In the genomic region with DNA sequence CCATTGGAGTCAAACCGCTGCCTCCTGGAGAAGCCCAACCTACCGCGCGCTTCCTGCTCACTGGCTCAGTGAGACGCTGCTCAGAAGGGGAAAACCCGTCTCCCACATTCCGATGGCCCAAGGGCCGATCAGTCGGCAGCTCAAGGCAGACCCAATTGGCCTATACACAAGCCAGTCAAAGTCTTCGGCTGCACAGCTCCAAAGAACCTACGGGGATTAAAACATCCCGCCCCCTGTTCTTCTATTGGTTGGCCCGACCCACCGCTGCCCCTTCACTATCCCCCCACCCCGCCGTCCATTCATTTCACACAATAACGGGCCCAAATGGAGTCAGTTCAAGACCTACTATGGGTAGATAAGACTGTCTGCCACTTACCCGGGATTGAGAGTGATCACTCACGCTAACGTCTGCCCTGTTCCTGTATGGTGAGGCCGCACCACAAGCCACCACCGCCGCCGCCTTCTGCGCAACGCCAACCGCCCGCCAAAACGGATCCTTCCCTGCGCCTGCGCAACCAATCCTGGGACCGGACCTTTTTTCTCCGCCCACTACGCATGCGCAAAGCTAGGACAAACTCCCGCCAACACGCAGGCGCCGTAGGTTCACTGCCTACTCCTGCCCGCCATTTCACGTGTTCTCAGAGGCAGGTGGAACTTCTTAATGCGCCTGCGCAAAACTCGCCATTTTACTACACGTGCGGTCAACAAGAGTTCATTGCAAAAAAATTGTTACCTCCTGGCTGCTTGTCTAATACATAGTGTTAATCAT, we compare ENCODE assay signal across 8 cellular contexts. TPM values are rescaled to one million over a fixed set of nuclear protein-coding genes. Genes with fewer than 3 reads are reported as not detected.
DNase-seq lines count a peak whose midpoint lies in the region; ATAC-seq and TF ChIP-seq lines count a peak whose summit lies in the region.

A gene (minus strand): TSS at position 491 of the 769 bp plus-strand sequence. CDS start 22,472 bp downstream, outside the sequence.

- peak; percentile 92 for TF ChIP-seq POLR2A in right lobe of liver (IDR thresholded peaks at IDR 0.05)

- no peaks in the 10 kb centered on the region for H3K9me3 ChIP-seq in right lobe of liver

- H3K27ac ChIP-seq in right lobe of liver: peak within 1 kb of the TSS; percentile 73 to 92 (median 90)

- intact Hi-C loops in right lobe of liver (cut with DNase I): no loop called here

- under 1% methylated on average over 33 of the region's 46 CpGs for WGBS in right lobe of liver (ENCODE audit: insufficient coverage, low coverage, low lambda C conversion rate, missing lambda C conversion rate)

- H3K36me3 ChIP-seq in right lobe of liver: peaks cover 12 to 31% (median 26%) of the 10 kb centered on the region in 4 donors

- peaks cover 0 to 41% (median 17%) of the 10 kb centered on the region in 4 donors for H3K4me1 ChIP-seq in right lobe of liver

- no peaks in the 10 kb centered on the region for H3K27me3 ChIP-seq in right lobe of liver

- DNase-seq in CD1c-positive myeloid dendritic cell (ENCODE audit: extremely low spot score): peak; percentile 100
- DNase-seq in NCI-H774 (lab: John Stamatoyannopoulos, UW): peak; percentile 99
- DNase-seq in activated CD4-positive, alpha-beta T cell treated with anti-CD3 and anti-CD28 coated beads, Interleukin-2, amount 50 U/mL, for 48 hours: peak; percentile 99
- peak; percentile 100 for DNase-seq in ecto neural progenitor cell (ENCODE audit: low spot score)
- DNase-seq in right lobe of liver: peak; percentile 99
- peak; percentile 99 for DNase-seq in stimulated activated CD4-positive, alpha-beta T cell treated with anti-CD3 and anti-CD28 coated beads, Interleukin-4, amount 100 ng/mL, for 4 hours

- peak; percentile 65 for ATAC-seq in GM19438 (IDR thresholded peaks at IDR 0.05; ENCODE audit: low read depth, unreplicated experiment)
- peak; percentile 75 for ATAC-seq in HG03571 (IDR thresholded peaks at IDR 0.05; ENCODE audit: unreplicated experiment)
- ATAC-seq in right lobe of liver: peak; percentile 81 to 91 (median 84)

- TF ChIP-seq CTCF in right lobe of liver (IDR thresholded peaks at IDR 0.05): no peak

- H3K4me3 ChIP-seq in right lobe of liver: peak within 1 kb of the TSS; percentile 66 to 90 (median 72)

RNA-seq across cellular contexts. Expression of the gene that starts here (rescaled TPM):
- 10 to 100 TPM; 14.4 to 23.7 (median 20.1) TPM for total RNA-seq in right lobe of liver

Comparison
In these comparisons a context has a peak if more than half of its experiments do, and no peak if none do; other contexts are left out.
1. Peak in every context shown above with its lines: DNase-seq, ATAC-seq, H3K4me3 ChIP-seq and H3K27ac ChIP-seq.